In genomic region chr5:171462928-171463843, GRCh38 we compare ENCODE assay signal across 20 cellular contexts. TPM values are rescaled to one million over a fixed set of nuclear protein-coding genes. Genes with fewer than 3 reads are reported as not detected.
"Had no signal": no experiment of that assay in that cellular context is flagged by ENCODE, and none has a peak within 500 bp of the region (broad histone marks: within the 10 kb centered on the region; RNA-seq: fewer than 3 reads in every experiment).

No MANE protein-coding gene starts in this region.

- FAIRE-seq: kidney had no signal

- H3K4me2 ChIP-seq: hepatocyte had no signal

- H3K36me3 ChIP-seq: brain microvascular endothelial cell, left ventricle myocardium inferior, neutrophil, tibial nerve, uterus had no signal

- H3K79me2 ChIP-seq: hepatocyte had no signal

- H3K9me3 ChIP-seq: left ventricle myocardium inferior, mucosa of descending colon, neutrophil, tibial nerve, uterus had no signal

- DNase-seq: activated CD4-positive, CD25-positive, alpha-beta regulatory T cell treated with anti-CD3 and anti-CD28 coated beads, Interleukin-2, amount 50 U/mL, for 72 hours; activated naive CD4-positive, alpha-beta T cell; activated naive CD8-positive, alpha-beta T cell treated with anti-CD3 and anti-CD28 coated beads, Interleukin-2, amount 10 ng/mL, durations not matched to agents 7 days and 5 days; activated T-cell treated with anti-CD3 and anti-CD28 coated beads for 4 hours; anterior cingulate cortex; brain microvascular endothelial cell; effector memory CD8-positive, alpha-beta T cell; kidney; left ventricle myocardium inferior; mucosa of descending colon; naive thymus-derived CD4-positive, alpha-beta T cell; stimulated activated CD4-positive, alpha-beta T cell treated with anti-CD3 and anti-CD28 coated beads, Interleukin-15, amount 100 ng/mL, for 24 hours; stimulated activated CD4-positive, alpha-beta T cell treated with anti-CD3 and anti-CD28 coated beads, Interleukin-4, amount 100 ng/mL, for 1 hour; stimulated activated naive B cell treated with anti-CD40 and anti-IgM and Interleukin-4, amounts not matched to agents 10 μg/mL and 1 μg/mL and 100 μg/mL, for 72 hours; substantia nigra; uterus had no signal

- ATAC-seq: effector memory CD8-positive, alpha-beta T cell; mucosa of descending colon; naive thymus-derived CD4-positive, alpha-beta T cell; stimulated activated naive B cell treated with anti-CD40 and anti-IgM and Interleukin-4, amounts not matched to agents 10 μg/mL and 1 μg/mL and 100 μg/mL, for 72 hours had no signal

- H3K27ac ChIP-seq: brain microvascular endothelial cell, epithelial cell of prostate, hepatocyte, left ventricle myocardium inferior, neutrophil, tibial nerve, uterus had no signal

- H2AFZ ChIP-seq: hepatocyte had no signal

- H3K27me3 ChIP-seq: hepatocyte, tibial nerve, uterus had no signal

- H3K4me3 ChIP-seq: hepatocyte, left ventricle myocardium inferior, mucosa of descending colon, tibial nerve, uterus had no signal

- H3K4me1 ChIP-seq: left ventricle myocardium inferior, tibial nerve, uterus had no signal

RNA-seq across cellular contexts. Expression of gene FGF18, which starts 43.7 kb away (rescaled TPM):
- polyA plus RNA-seq: naive thymus-derived CD4-positive, alpha-beta T cell had no signal
